ENCODE assay signal across 8 cellular contexts in the genomic region with DNA sequence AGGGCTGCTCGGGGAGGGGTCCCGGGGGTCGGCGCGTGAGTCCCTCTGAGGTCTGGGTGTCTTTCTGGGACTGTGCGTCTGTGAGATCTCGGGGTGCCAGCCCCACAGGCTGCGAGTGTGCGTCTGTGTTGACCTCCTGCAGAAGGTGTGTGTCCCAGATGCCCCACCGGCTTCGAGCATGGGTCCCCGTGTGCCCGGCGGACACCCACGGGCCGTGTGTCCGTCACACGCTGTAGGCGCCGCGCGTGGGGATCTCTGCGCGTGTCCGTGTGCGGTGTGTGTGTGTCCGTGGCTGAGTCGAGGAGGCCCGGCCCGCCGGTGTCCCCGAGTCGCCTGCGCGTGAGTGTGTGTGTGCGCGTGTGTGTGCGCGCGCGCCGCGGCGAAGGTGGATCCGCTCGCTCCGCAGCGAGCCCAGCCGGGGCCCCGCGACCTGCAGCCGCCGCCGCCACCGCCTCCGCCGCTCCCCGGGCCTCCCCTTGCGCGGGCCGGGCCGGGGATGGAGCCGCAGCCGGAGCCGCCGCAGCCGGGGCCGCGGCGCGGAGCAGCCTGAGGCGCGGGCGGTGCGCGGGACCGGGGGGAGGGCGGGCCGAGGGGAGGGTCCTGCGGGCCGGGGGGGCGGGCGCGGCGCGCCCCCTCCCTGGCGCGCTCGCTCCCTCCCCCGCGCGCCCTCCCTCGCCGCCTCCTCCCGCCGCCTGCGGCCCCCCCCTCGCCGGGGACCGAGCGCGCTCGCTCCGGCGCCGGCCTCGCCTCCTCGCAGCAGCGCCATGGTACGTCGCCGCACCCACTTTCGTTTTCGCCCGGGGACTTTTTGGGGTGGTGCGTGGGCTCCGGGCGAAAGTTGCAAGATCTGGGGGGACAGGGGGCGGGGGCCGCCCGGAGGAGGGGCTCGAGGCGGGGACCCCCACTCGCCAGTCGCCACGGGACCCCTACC. TPM values are rescaled to one million over a fixed set of nuclear protein-coding genes. Genes with fewer than 3 reads are reported as not detected.
DNase-seq lines count a peak whose midpoint lies in the region; ATAC-seq and TF ChIP-seq lines count a peak whose summit lies in the region.

No MANE protein-coding gene starts in this region.

- peaks cover 0 to 10% of the 10 kb centered on the region in 2 donors for H3K4me1 ChIP-seq in lung (ENCODE audit: control insufficient read depth in 2 of 2, insufficient read depth in 2 of 2, low read length in 2 of 2)

- H3K4me3 ChIP-seq in GM06990 (replicated peaks; ENCODE audit: low read depth, low read length): peak overlapping the region; percentile 84
- H3K4me3 ChIP-seq in choroid plexus epithelial cell (ENCODE audit: low read depth, low read length): peak overlapping the region; percentile 78
- H3K4me3 ChIP-seq in lung: peak overlapping the region; percentile 60

- no peaks in the 10 kb centered on the region for H3K36me3 ChIP-seq in GM06990 (ENCODE audit: control insufficient read depth, insufficient read depth, low read length)
- H3K36me3 ChIP-seq in lung (ENCODE audit: control insufficient read depth in 2 of 2, insufficient read depth in 2 of 2, low read length in 2 of 2): no peaks in the 10 kb centered on the region

- TF ChIP-seq CTCF in GM06990 (IDR thresholded peaks at IDR 0.05; ENCODE audit: insufficient read depth, low read length, poor library complexity, severe bottlenecking) (no peak), choroid plexus epithelial cell (conservative IDR thresholded peaks at IDR 0.05; ENCODE audit: low read depth, low read length) (no peak), lung (IDR thresholded peaks at IDR 0.05; ENCODE audit: control extremely low read depth, extremely low read depth) (no peak)

- H3K9me3 ChIP-seq in lung (ENCODE audit: control insufficient read depth in 2 of 2, insufficient read depth in 1 of 2, low read length in 1 of 2): no peaks in the 10 kb centered on the region

- ATAC-seq in lung (ENCODE audit: insufficient read depth, low FRiP score): no peak

- H3K27me3 ChIP-seq in GM06990 (replicated peaks; ENCODE audit: control insufficient read depth, insufficient read depth, low read length) (no peaks in the 10 kb centered on the region), lung (ENCODE audit: control insufficient read depth, insufficient read depth) (no peaks in the 10 kb centered on the region)

- H3K27ac ChIP-seq in lung (ENCODE audit: low read depth in 1 of 2, low read length in 1 of 2): peak overlapping the region; percentile 82 to 95

- WGBS in lung, 2 donors: 0% methylated on average over 46 to 124 of the region's 126 CpGs

- DNase-seq in GM06990 (ENCODE audit: extremely low read depth, insufficient read length) (peak; percentile 77), HK-2 (ENCODE audit: unreplicated experiment) (peak; percentile 46), choroid plexus epithelial cell (ENCODE audit: low read depth) (peak; percentile 63), lung (ENCODE audit: low spot score) (peak; percentile 66), ureter (ENCODE audit: low spot score) (no peak), NCI-H446 treated with DMSO at 0.1 percent for 48 hours (lab: John Stamatoyannopoulos, UW) (no peak)
- peak; percentile 51 to 54 for DNase-seq in activated CD4-positive, alpha-beta T cell treated with anti-CD3 and anti-CD28 coated beads for 24 hours (ENCODE audit: low read depth in 2 of 2)
- peak; percentile 70 for DNase-seq in stimulated activated CD8-positive, alpha-beta memory T cell treated with anti-CD3 and anti-CD28 coated beads, Interleukin-12 subunit alpha, Interleukin-12 subunit beta, amount 100 ng/mL, for 4 hours (ENCODE audit: low read depth)

RNA-seq across cellular contexts. Expression of a gene that starts 7.2 kb away (rescaled TPM):
- total RNA-seq in lung: 100 to 1,000 TPM in 1 of 2 donors, 10 to 100 TPM in 1; 43.9 to 208 TPM
- 10 to 100 TPM; 40.4 to 55.6 TPM for polyA plus RNA-seq in lung
- 141 TPM for total RNA-seq in ureter

Comparison
In these comparisons a context has a peak if more than half of its experiments do, and no peak if none do; other contexts are left out.
1. DNase-seq: peak in GM06990 (single experiment), HK-2 (single experiment), activated CD4-positive, alpha-beta T cell treated with anti-CD3 and anti-CD28 coated beads for 24 hours (2 of 2), choroid plexus epithelial cell (single experiment), lung (single experiment) and stimulated activated CD8-positive, alpha-beta memory T cell treated with anti-CD3 and anti-CD28 coated beads, Interleukin-12 subunit alpha, Interleukin-12 subunit beta, amount 100 ng/mL, for 4 hours (single experiment); none in ureter (single experiment) and NCI-H446 treated with DMSO at 0.1 percent for 48 hours (single experiment).
2. Peak in every context shown above with its lines, with median percentiles within 50 percentile points of each other: H3K4me3 ChIP-seq.